In the genomic region with DNA sequence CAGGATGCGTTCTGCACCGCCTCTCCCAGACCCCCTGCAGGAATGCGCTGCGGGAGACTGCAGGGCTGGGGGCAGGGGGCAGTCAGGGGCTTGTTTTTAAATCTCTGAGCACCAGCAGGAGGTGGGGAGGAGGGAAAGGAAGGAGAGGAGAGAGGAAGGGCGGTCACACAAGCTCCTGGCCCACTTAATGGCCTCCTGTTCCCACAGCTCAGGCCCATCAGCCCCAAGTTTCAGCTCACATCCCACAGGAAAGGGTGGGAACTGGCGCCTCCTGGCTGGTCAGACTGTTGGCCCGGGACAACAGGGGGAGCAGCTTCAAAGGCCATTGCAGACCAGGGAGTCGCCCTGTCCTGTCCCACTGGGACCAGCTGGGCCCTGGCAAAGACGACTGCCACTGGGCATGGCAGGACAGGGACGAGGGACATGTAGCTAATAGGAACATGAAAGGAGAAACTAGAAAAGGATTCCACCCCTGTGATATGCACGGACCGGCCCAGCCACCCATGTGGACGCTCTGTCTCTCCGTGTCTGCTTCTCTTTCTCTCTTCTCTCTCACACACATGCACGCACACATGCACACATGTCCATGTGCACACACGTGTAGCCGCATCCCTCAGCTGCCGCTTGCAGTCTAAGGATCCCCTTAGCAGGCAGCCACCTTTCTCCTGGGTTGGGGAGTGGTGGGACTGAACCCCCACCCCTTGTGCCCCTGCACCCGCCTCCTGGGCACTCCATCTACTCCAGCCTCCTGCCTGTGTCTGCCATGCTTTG, we compare ENCODE assay signal across 18 cellular contexts. TPM values are rescaled to one million over a fixed set of nuclear protein-coding genes. Genes with fewer than 3 reads are reported as not detected.
DNase-seq lines count a peak whose midpoint lies in the region; ATAC-seq and TF ChIP-seq lines count a peak whose summit lies in the region.
"Had no signal": no experiment of that assay in that cellular context is flagged by ENCODE, and none has a peak within 500 bp of the region (broad histone marks: within the 10 kb centered on the region; RNA-seq: fewer than 3 reads in every experiment).

No MANE protein-coding gene starts in this region.

- 79 to 82% methylated on average over 12 to 19 of the region's 19 CpGs for WGBS in endodermal cell (ENCODE audit: insufficient coverage in 1 of 2, insufficient read length in 1 of 2), 2 experiments
- WGBS in mesenchymal stem cell, result 76% methylated on average over 18 of the region's 19 CpGs

- H3K36me3 ChIP-seq in endodermal cell (ENCODE audit: control insufficient read depth, insufficient read depth, low read length), result no peaks in the 10 kb centered on the region
- peaks cover 0 to 24% of the 10 kb centered on the region in 2 experiments for H3K36me3 ChIP-seq in mesenchymal stem cell (ENCODE audit: control insufficient read depth in 1 of 2, insufficient read depth in 2 of 2, low read depth in 1 of 2, low read length in 2 of 2)
- H3K36me3 ChIP-seq: thoracic aorta had no signal

- DNase-seq in Right ventricle myocardium inferior (ENCODE audit: missing footprints) (no peak), cardiac septum (ENCODE audit: low spot score) (no peak), endodermal cell (peak; percentile 77), mesenchymal stem cell (no peak), progenitor cell of endocrine pancreas (ENCODE audit: low spot score, unreplicated experiment) (no peak), islet precursor cell (no peak)
- DNase-seq: activated naive CD4-positive, alpha-beta T cell treated with anti-CD3 and anti-CD28 coated beads, Interleukin-2, amount 10 ng/mL, durations not matched to agents 7 days and 5 days; COR-L47; KBM-7; NCI-H1436; SHP77 treated with DMSO at 0.1 percent for 48 hours; small intestine had no signal

- no peak overlapping the region for H4K91ac ChIP-seq in mesenchymal stem cell (ENCODE audit: low read length)

- intact Hi-C loops in Right ventricle myocardium inferior (cut with DNase I), result loop anchor here (10.0 kb wide), 1 partner anchor 344 kb away; no protein-coding TSS in a partner anchor
- intact Hi-C loops in cardiac septum (cut with DNase I), result loop anchor here (10.0 kb wide), 1 partner anchor 344 kb away; no protein-coding TSS in a partner anchor

- H3K23ac ChIP-seq in mesenchymal stem cell (ENCODE audit: low read length in 2 of 2), result no peak overlapping the region

- H2AFZ ChIP-seq in mesenchymal stem cell (ENCODE audit: low read depth, low read length), result no peak overlapping the region

- H2BK120ac ChIP-seq in mesenchymal stem cell (ENCODE audit: low read depth, low read length), result no peak overlapping the region

- H3K4me3 Mint-ChIP-seq in endodermal cell (no peak overlapping the region), progenitor cell of endocrine pancreas (ENCODE audit: low read depth) (no peak overlapping the region)
- H3K4me3 Mint-ChIP-seq: activated naive CD4-positive, alpha-beta T cell treated with anti-CD3 and anti-CD28 coated beads, Interleukin-2, amount 10 ng/mL, durations not matched to agents 7 days and 5 days had no signal

- no peak overlapping the region for H2BK15ac ChIP-seq in mesenchymal stem cell (ENCODE audit: low read depth, poor library complexity, severe bottlenecking)

- H3K27me3 ChIP-seq in endodermal cell (ENCODE audit: control insufficient read depth, insufficient read depth, low read length, poor library complexity, severe bottlenecking), result no peaks in the 10 kb centered on the region
- H3K27me3 ChIP-seq in mesenchymal stem cell (ENCODE audit: control insufficient read depth in 1 of 2, insufficient read depth in 1 of 2, low read length in 2 of 2), result no peaks in the 10 kb centered on the region
- H3K27me3 ChIP-seq: neutrophil had no signal

- H3K79me1 ChIP-seq in mesenchymal stem cell (replicated peaks; ENCODE audit: low read length, poor library complexity, severe bottlenecking), result peaks cover 37% of the 10 kb centered on the region

- H3K9me3 ChIP-seq in endodermal cell (ENCODE audit: control insufficient read depth, low read length) (no peaks in the 10 kb centered on the region), mesenchymal stem cell (ENCODE audit: control insufficient read depth, low read length) (no peaks in the 10 kb centered on the region)
- H3K9me3 ChIP-seq: neutrophil, thoracic aorta had no signal

- H3K27me3 Mint-ChIP-seq in endodermal cell (ENCODE audit: insufficient read depth) (peaks cover 2% of the 10 kb centered on the region), progenitor cell of endocrine pancreas (peaks cover 29% of the 10 kb centered on the region)
- H3K27me3 Mint-ChIP-seq: activated naive CD4-positive, alpha-beta T cell treated with anti-CD3 and anti-CD28 coated beads, Interleukin-2, amount 10 ng/mL, durations not matched to agents 7 days and 5 days had no signal

- no peak overlapping the region for H2BK5ac ChIP-seq in mesenchymal stem cell (ENCODE audit: low read depth, low read length, poor library complexity, severe bottlenecking)

- H2AK5ac ChIP-seq in mesenchymal stem cell (ENCODE audit: low read length, severe bottlenecking), result peak overlapping the region; percentile 77

- H3K18ac ChIP-seq in mesenchymal stem cell (ENCODE audit: low read depth in 1 of 2, low read length in 2 of 2), result no peak overlapping the region

- H3K27ac Mint-ChIP-seq in endodermal cell, result peak overlapping the region; percentile 64
- H3K27ac Mint-ChIP-seq in progenitor cell of endocrine pancreas, result no peak overlapping the region
- H3K27ac Mint-ChIP-seq: activated naive CD4-positive, alpha-beta T cell treated with anti-CD3 and anti-CD28 coated beads, Interleukin-2, amount 10 ng/mL, durations not matched to agents 7 days and 5 days had no signal

- no peak overlapping the region for H3K14ac ChIP-seq in mesenchymal stem cell (ENCODE audit: low read length in 2 of 2)

- H4K8ac ChIP-seq in mesenchymal stem cell (ENCODE audit: low read length), result no peak overlapping the region

- H3K27ac ChIP-seq in endodermal cell (ENCODE audit: low read depth, low read length) (peak overlapping the region; percentile 22), mesenchymal stem cell (ENCODE audit: low read length, poor library complexity, severe bottlenecking) (peak overlapping the region; percentile 85)
- H3K27ac ChIP-seq: coronary artery, neutrophil, thoracic aorta had no signal

- H3K36me3 Mint-ChIP-seq in endodermal cell (ENCODE audit: low read depth) (no peaks in the 10 kb centered on the region), progenitor cell of endocrine pancreas (ENCODE audit: insufficient read depth) (no peaks in the 10 kb centered on the region)
- H3K36me3 Mint-ChIP-seq: activated naive CD4-positive, alpha-beta T cell treated with anti-CD3 and anti-CD28 coated beads, Interleukin-2, amount 10 ng/mL, durations not matched to agents 7 days and 5 days had no signal

- no peak overlapping the region for H3K9ac ChIP-seq in endodermal cell (ENCODE audit: extremely low read depth, low read length, poor library complexity, severe bottlenecking)
- H3K9ac ChIP-seq in mesenchymal stem cell (ENCODE audit: low read length), result no peak overlapping the region

- TF ChIP-seq CTCF in endodermal cell (conservative IDR thresholded peaks at IDR 0.05) (peak; percentile 49), progenitor cell of endocrine pancreas (IDR thresholded peaks at IDR 0.05; ENCODE audit: unreplicated experiment) (no peak)

- no peaks in the 10 kb centered on the region for H3K9me3 Mint-ChIP-seq in endodermal cell
- no peaks in the 10 kb centered on the region for H3K9me3 Mint-ChIP-seq in progenitor cell of endocrine pancreas (ENCODE audit: low read depth)
- H3K9me3 Mint-ChIP-seq: activated naive CD4-positive, alpha-beta T cell treated with anti-CD3 and anti-CD28 coated beads, Interleukin-2, amount 10 ng/mL, durations not matched to agents 7 days and 5 days had no signal

- H3K4me1 Mint-ChIP-seq in endodermal cell (peaks cover 11% of the 10 kb centered on the region), progenitor cell of endocrine pancreas (ENCODE audit: low read depth) (no peaks in the 10 kb centered on the region)

- H3K4me1 ChIP-seq in endodermal cell (ENCODE audit: control insufficient read depth, insufficient read depth, low read length) (no peaks in the 10 kb centered on the region), mesenchymal stem cell (ENCODE audit: control insufficient read depth, insufficient read depth, low read depth, low read length) (peaks cover 64% of the 10 kb centered on the region)

- no peak overlapping the region for H3K4me3 ChIP-seq in endodermal cell (ENCODE audit: low read length)
- no peak overlapping the region for H3K4me3 ChIP-seq in mesenchymal stem cell (ENCODE audit: insufficient read depth in 1 of 2, low read depth in 1 of 2, low read length in 2 of 2)
- H3K4me3 ChIP-seq: coronary artery, thoracic aorta had no signal

- H3K4ac ChIP-seq in mesenchymal stem cell (ENCODE audit: low read depth in 1 of 2, low read length in 2 of 2), result no peak overlapping the region

- H3K4me2 ChIP-seq in mesenchymal stem cell (ENCODE audit: low read length, poor library complexity, severe bottlenecking), result no peak overlapping the region

- no peak overlapping the region for H2BK12ac ChIP-seq in mesenchymal stem cell (ENCODE audit: low read length in 2 of 2)

- peak; percentile 33 for ATAC-seq in Right ventricle myocardium inferior
- no peak for ATAC-seq in HG03342 (IDR thresholded peaks at IDR 0.05; ENCODE audit: unreplicated experiment)
- ATAC-seq in GM21515 (IDR thresholded peaks at IDR 0.05; ENCODE audit: unreplicated experiment), result no peak

RNA-seq across cellular contexts. Expression of gene TFEB, which starts 34.6 kb away (rescaled TPM):
- total RNA-seq in Right ventricle myocardium inferior (39.5 TPM), cardiac septum (45.6 TPM), endodermal cell (under 1 TPM in 1 of 2 donors, not detected in 1; 0.24 TPM), progenitor cell of endocrine pancreas (0.48 and 0.55 TPM in 2 replicates)
- 1.2 TPM for polyA plus RNA-seq in endodermal cell (2013, experiment 1 of 2)
- 0.99 TPM for polyA plus RNA-seq in endodermal cell (2013, experiment 2 of 2)
- 7.4 TPM for polyA plus RNA-seq in mesenchymal stem cell (2013, experiment 1 of 2)
- 7.9 TPM for polyA plus RNA-seq in mesenchymal stem cell (2013, experiment 2 of 2)

RNA-seq across cellular contexts. Expression of gene PGC, which starts 46.4 kb away (rescaled TPM):
- not detected for total RNA-seq in Right ventricle myocardium inferior
- not detected for total RNA-seq in cardiac septum
- not detected for total RNA-seq in endodermal cell
- polyA plus RNA-seq in endodermal cell (2013, experiment 1 of 2), result not detected
- polyA plus RNA-seq in endodermal cell (2013, experiment 2 of 2), result not detected
- not detected for polyA plus RNA-seq in mesenchymal stem cell (2013, experiment 1 of 2)
- not detected for polyA plus RNA-seq in mesenchymal stem cell (2013, experiment 2 of 2)
- total RNA-seq in progenitor cell of endocrine pancreas, result not detected in 2 replicates
- total RNA-seq: A172 had no signal

Comparison
In these comparisons a context has a peak if more than half of its experiments do, and no peak if none do; other contexts are left out.
1. RNA of gene TFEB, which starts 34.6 kb away (total RNA-seq): 45.6 TPM in cardiac septum (single experiment) and 39.5 TPM in Right ventricle myocardium inferior (single experiment); 0.48 to 0.55 TPM in progenitor cell of endocrine pancreas and 0.24 TPM in endodermal cell; every median in the first group is over 10 times any median in the second.